25 cellular contexts compared by ENCODE assay signal in the genomic region with DNA sequence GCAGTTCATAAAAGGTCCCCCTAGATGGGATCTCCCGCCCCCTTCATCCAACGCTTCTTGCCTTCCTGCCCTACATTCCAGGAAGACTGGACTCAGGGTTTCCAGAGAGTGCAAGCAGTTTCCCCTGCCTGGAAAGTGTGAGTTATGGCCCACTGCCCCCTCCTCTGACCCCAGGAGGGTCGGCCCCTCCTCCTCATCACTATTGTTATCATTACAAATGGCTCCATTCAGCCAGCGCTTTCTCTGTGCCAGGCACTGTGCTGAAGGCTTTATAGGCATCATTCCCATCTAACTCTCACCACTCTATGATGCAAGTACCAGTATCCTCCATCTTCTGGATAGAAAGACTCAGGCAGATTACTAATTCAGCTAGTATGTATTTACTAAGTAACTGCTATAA.
DNase-seq lines count a peak whose midpoint lies in the region; ATAC-seq, FAIRE-seq and TF ChIP-seq lines count a peak whose summit lies in the region.
"Had no signal": no experiment of that assay in that cellular context is flagged by ENCODE, and none has a peak within 500 bp of the region (broad histone marks: within the 10 kb centered on the region; RNA-seq: fewer than 3 reads in every experiment).

No MANE protein-coding gene starts in this region.

- POLR2A ChIA-PET in HepG2 (lab: Yijun Ruan, JAX) = no interaction called here

- H3K27ac ChIP-seq in HepG2 (ENCODE audit: extremely low read length, insufficient read depth, low read length) (no peak overlapping the region), right lobe of liver (no peak overlapping the region)
- H3K27ac ChIP-seq: 22Rv1; BLaER1 treated with 17β-estradiol and CSF1 and Interleukin-3, amounts not matched to agents 10 nM and 100 nM; Peyer's patch had no signal

- no peak for TF ChIP-seq RAD21 in HepG2 (CRISPR knock-in tag; IDR thresholded peaks at IDR 0.05)

- ATAC-seq in HepG2 (no peak), right lobe of liver (no peak), HG03442 (IDR thresholded peaks at IDR 0.05; ENCODE audit: unreplicated experiment) (no peak), HG03432 (IDR thresholded peaks at IDR 0.05; ENCODE audit: unreplicated experiment) (no peak)

- no peak overlapping the region for H3K27ac Mint-ChIP-seq in activated CD4-positive, alpha-beta T cell treated with anti-CD3 and anti-CD28 coated beads, Interleukin-2, amount 10 ng/mL, durations not matched to agents 24 days and 14 days
- H3K27ac Mint-ChIP-seq: CD4-positive, alpha-beta memory T cell; GM23338 had no signal

- no peaks in the 10 kb centered on the region for H3K27me3 ChIP-seq in HepG2 (ENCODE audit: control insufficient read depth in 1 of 2, insufficient read depth in 2 of 2, low read length in 2 of 2)
- H3K27me3 ChIP-seq in right lobe of liver = no peaks in the 10 kb centered on the region
- H3K27me3 ChIP-seq: BLaER1 treated with 17β-estradiol and CSF1 and Interleukin-3, amounts not matched to agents 10 nM and 100 nM; Peyer's patch had no signal

- in situ Hi-C loops in HepG2 (cut with HindIII; ENCODE audit: extremely low pct_ligation_motif_present, low pct_unique_long_range_greater_than_20kb) = no loop called here

- DNase-seq in HepG2 (ENCODE audit: low spot score) = no peak
- DNase-seq in right lobe of liver = no peak
- DNase-seq in left kidney (ENCODE audit: low read depth, low spot score) = peak; percentile 18
- peak in 7 of 10 donors; percentile 24 to 92 (median 38) for DNase-seq in posterior cingulate gyrus
- no peak for DNase-seq in stimulated activated CD4-positive, alpha-beta T cell treated with anti-CD3 and anti-CD28 coated beads, Interleukin-1b, Interleukin-23, amount 100 ng/mL, for 48 hours
- no peak for DNase-seq in activated CD4-positive, alpha-beta T cell treated with anti-CD3 and anti-CD28 coated beads, Interleukin-2, amount 10 ng/mL, durations not matched to agents 24 days and 14 days
- DNase-seq: ACHN; Calu3; CD4-positive, alpha-beta memory T cell; Karpas-422; MV-4-11; NCI-H1105 treated with DMSO at 0.1 percent for 48 hours; NCI-H2029 treated with DMSO at 0.1 percent for 48 hours; NCI-H226; NCI-H524; NCI-H82; Peyer's patch had no signal

- TF ChIP-seq CTCF in HepG2 (CRISPR knock-in tag; IDR thresholded peaks at IDR 0.05) (no peak), right lobe of liver (IDR thresholded peaks at IDR 0.05) (no peak)

- TF ChIP-seq EP300 in HepG2 (IDR thresholded peaks at IDR 0.05; ENCODE audit: low read depth in 2 of 2, low read length in 2 of 2) (no peak), HepG2 (CRISPR knock-in tag; IDR thresholded peaks at IDR 0.05; ENCODE audit: borderline replicate concordance) (no peak)

- H3K4me1 ChIP-seq in HepG2 (ENCODE audit: insufficient read depth, low read length) (no peaks in the 10 kb centered on the region), right lobe of liver (no peaks in the 10 kb centered on the region)
- H3K4me1 ChIP-seq: HAP-1, Peyer's patch had no signal

- FAIRE-seq in HepG2 (lab: Jason Lieb, UNC) = no peak
- FAIRE-seq: G401.6, GM12892 had no signal

- no peak overlapping the region for H3K4me3 ChIP-seq in HepG2 (replicated peaks in 1 of 3; ENCODE audit: insufficient read depth in 1 of 3, low read depth in 2 of 3, low read length in 3 of 3)
- no peak overlapping the region for H3K4me3 ChIP-seq in right lobe of liver
- H3K4me3 ChIP-seq: BLaER1 treated with 17β-estradiol and CSF1 and Interleukin-3, amounts not matched to agents 10 nM and 100 nM; GM23338; HAP-1; Peyer's patch had no signal

- H3K4me2 ChIP-seq in HepG2 (ENCODE audit: low read depth, low read length) = no peak overlapping the region
- H3K4me2 ChIP-seq: BLaER1 treated with 17β-estradiol and CSF1 and Interleukin-3, amounts not matched to agents 10 nM and 100 nM; GM23338 had no signal

- no peak for TF ChIP-seq POLR2A in HepG2 (IDR thresholded peaks at IDR 0.05; ENCODE audit: insufficient read depth in 1 of 2, low read depth in 2 of 2, low read length in 2 of 2)
- TF ChIP-seq POLR2A in right lobe of liver (IDR thresholded peaks at IDR 0.05) = no peak

- peaks cover 2% of the 10 kb centered on the region for H3K4me1 Mint-ChIP-seq in activated CD4-positive, alpha-beta T cell treated with anti-CD3 and anti-CD28 coated beads, Interleukin-2, amount 10 ng/mL, durations not matched to agents 24 days and 14 days

- CTCF ChIA-PET in HepG2 (lab: Yijun Ruan, JAX; ENCODE audit: low intra/inter-chr PET ratio, low total read pairs) = no interaction called here

- H3K9me3 Mint-ChIP-seq in activated CD4-positive, alpha-beta T cell treated with anti-CD3 and anti-CD28 coated beads, Interleukin-2, amount 10 ng/mL, durations not matched to agents 24 days and 14 days = no peaks in the 10 kb centered on the region
- H3K9me3 Mint-ChIP-seq: GM23338 had no signal

- 69% methylated on average over 4 of the region's 4 CpGs for WGBS in HepG2 (ENCODE audit: low lambda C conversion rate)
- WGBS in right lobe of liver (ENCODE audit: insufficient coverage, low coverage, low lambda C conversion rate, missing lambda C conversion rate) = 53% methylated on average over 4 of the region's 4 CpGs

- peaks cover 4% of the 10 kb centered on the region; the same call in 1 of the 2 replicates for H4K20me1 ChIP-seq in HepG2 (ENCODE audit: insufficient read depth, low read length)

- intact Hi-C loops in HepG2 (cut with micrococcal nuclease; ENCODE audit: unreplicated experiment) (no loop called here), right lobe of liver (cut with DNase I) (no loop called here), posterior cingulate gyrus (cut with DNase I) (no loop called here)
- intact Hi-C loops in activated CD4-positive, alpha-beta T cell treated with anti-CD3 and anti-CD28 coated beads, Interleukin-2, amount 10 ng/mL, durations not matched to agents 24 days and 14 days (cut with micrococcal nuclease) = no loop called here

- no peak overlapping the region for H2AFZ ChIP-seq in HepG2 (ENCODE audit: low read length)
- H2AFZ ChIP-seq: GM23338 had no signal

- H3K9me3 ChIP-seq in HepG2 (ENCODE audit: low read length) (no peaks in the 10 kb centered on the region), right lobe of liver (no peaks in the 10 kb centered on the region)
- H3K9me3 ChIP-seq: BLaER1 treated with 17β-estradiol and CSF1 and Interleukin-3, amounts not matched to agents 10 nM and 100 nM; HAP-1; Peyer's patch had no signal

- BruUV-seq in HepG2 (replicated peaks; lab: Mats Ljungman, UMichigan) = no TSS peak

- H3K27me3 Mint-ChIP-seq in activated CD4-positive, alpha-beta T cell treated with anti-CD3 and anti-CD28 coated beads, Interleukin-2, amount 10 ng/mL, durations not matched to agents 24 days and 14 days = peaks cover 24% of the 10 kb centered on the region

- no peaks in the 10 kb centered on the region for H3K79me2 ChIP-seq in HepG2 (ENCODE audit: insufficient read depth, low read length)

- H3K4me3 Mint-ChIP-seq in activated CD4-positive, alpha-beta T cell treated with anti-CD3 and anti-CD28 coated beads, Interleukin-2, amount 10 ng/mL, durations not matched to agents 24 days and 14 days = no peak overlapping the region
- H3K4me3 Mint-ChIP-seq: CD4-positive, alpha-beta memory T cell; GM23338 had no signal

- H3K36me3 Mint-ChIP-seq in activated CD4-positive, alpha-beta T cell treated with anti-CD3 and anti-CD28 coated beads, Interleukin-2, amount 10 ng/mL, durations not matched to agents 24 days and 14 days (ENCODE audit: low read depth) = no peaks in the 10 kb centered on the region
- H3K36me3 Mint-ChIP-seq: CD4-positive, alpha-beta memory T cell had no signal

- no peaks in the 10 kb centered on the region for H3K36me3 ChIP-seq in HepG2 (replicated peaks in 1 of 2; ENCODE audit: control insufficient read depth in 1 of 2, insufficient read depth in 2 of 2, low read length in 2 of 2)
- H3K36me3 ChIP-seq in right lobe of liver = no peaks in the 10 kb centered on the region
- H3K36me3 ChIP-seq: BLaER1 treated with 17β-estradiol and CSF1 and Interleukin-3, amounts not matched to agents 10 nM and 100 nM; HAP-1; Peyer's patch had no signal

- no peak overlapping the region for H3K9ac ChIP-seq in HepG2 (ENCODE audit: insufficient read depth, low read depth, low read length)
- H3K9ac ChIP-seq: BLaER1 treated with 17β-estradiol and CSF1 and Interleukin-3, amounts not matched to agents 10 nM and 100 nM had no signal

TF ChIP-seq in HepG2, 621 proteins besides CTCF, POLR2A, EP300 and RAD21:
- TF ChIP-seq NCOA1 (CRISPR knock-in tag; IDR thresholded peaks at IDR 0.05) (no peak), ZNF724P (CRISPR knock-in tag; IDR thresholded peaks at IDR 0.05; ENCODE audit: borderline replicate concordance) (no peak), ZNF510 (CRISPR knock-in tag; IDR thresholded peaks at IDR 0.05; ENCODE audit: low read depth) (no peak), ZSCAN12 (CRISPR knock-in tag; IDR thresholded peaks at IDR 0.05) (no peak), POLR2AphosphoS2 (IDR thresholded peaks at IDR 0.05; ENCODE audit: low read depth, low read length) (0 out of 2 replicates have a peak, but pooled peaks have one; percentile 15)
TF ChIP-seq in HepG2: peak in this region for 1.

Comparison
In these comparisons a context has a peak if more than half of its experiments do, and no peak if none do; other contexts are left out.
1. DNase-seq: peak in left kidney (single experiment) and posterior cingulate gyrus (7 of 10); none in HepG2 (single experiment), right lobe of liver (0 of 3), stimulated activated CD4-positive, alpha-beta T cell treated with anti-CD3 and anti-CD28 coated beads, Interleukin-1b, Interleukin-23, amount 100 ng/mL, for 48 hours (single experiment) and activated CD4-positive, alpha-beta T cell treated with anti-CD3 and anti-CD28 coated beads, Interleukin-2, amount 10 ng/mL, durations not matched to agents 24 days and 14 days (single experiment).